In the genomic region with DNA sequence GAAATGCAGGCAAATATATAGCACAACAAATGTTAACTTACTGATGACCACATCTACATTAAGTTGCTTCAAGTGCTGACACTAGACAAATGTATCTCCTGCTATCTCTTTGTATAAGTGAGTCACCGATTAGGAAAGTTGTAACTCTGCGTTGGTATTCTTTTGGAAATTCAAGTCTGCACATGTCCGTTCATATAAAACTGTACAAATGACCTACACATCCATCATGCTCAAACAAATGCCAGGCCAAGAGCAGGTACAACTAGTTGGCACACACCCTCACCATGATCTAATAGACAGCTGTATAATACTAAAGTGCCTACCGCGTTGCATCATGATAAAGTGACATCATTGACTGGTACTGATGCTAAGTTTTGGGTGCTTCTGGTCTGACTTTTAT, we compare ENCODE assay signal across 1 cellular context.
A peak's percentile ranks its signal among the peaks of the same experiment; 100 is the strongest.
TF ChIP-seq lines count a peak whose summit lies in the region.

No MANE protein-coding gene starts in this region.

TF ChIP-seq in HEK293, 187 proteins besides CTCF, POLR2A, EP300 and RAD21 (continued from another document and continues in another):
- TF ChIP-seq, protein P1, sequence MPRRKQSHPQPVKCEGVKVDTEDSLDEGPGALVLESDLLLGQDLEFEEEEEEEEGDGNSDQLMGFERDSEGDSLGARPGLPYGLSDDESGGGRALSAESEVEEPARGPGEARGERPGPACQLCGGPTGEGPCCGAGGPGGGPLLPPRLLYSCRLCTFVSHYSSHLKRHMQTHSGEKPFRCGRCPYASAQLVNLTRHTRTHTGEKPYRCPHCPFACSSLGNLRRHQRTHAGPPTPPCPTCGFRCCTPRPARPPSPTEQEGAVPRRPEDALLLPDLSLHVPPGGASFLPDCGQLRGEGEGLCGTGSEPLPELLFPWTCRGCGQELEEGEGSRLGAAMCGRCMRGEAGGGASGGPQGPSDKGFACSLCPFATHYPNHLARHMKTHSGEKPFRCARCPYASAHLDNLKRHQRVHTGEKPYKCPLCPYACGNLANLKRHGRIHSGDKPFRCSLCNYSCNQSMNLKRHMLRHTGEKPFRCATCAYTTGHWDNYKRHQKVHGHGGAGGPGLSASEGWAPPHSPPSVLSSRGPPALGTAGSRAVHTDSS (tag by site-specific recombination; IDR thresholded peaks at IDR 0.05): no peak
- TF ChIP-seq, protein P2, sequence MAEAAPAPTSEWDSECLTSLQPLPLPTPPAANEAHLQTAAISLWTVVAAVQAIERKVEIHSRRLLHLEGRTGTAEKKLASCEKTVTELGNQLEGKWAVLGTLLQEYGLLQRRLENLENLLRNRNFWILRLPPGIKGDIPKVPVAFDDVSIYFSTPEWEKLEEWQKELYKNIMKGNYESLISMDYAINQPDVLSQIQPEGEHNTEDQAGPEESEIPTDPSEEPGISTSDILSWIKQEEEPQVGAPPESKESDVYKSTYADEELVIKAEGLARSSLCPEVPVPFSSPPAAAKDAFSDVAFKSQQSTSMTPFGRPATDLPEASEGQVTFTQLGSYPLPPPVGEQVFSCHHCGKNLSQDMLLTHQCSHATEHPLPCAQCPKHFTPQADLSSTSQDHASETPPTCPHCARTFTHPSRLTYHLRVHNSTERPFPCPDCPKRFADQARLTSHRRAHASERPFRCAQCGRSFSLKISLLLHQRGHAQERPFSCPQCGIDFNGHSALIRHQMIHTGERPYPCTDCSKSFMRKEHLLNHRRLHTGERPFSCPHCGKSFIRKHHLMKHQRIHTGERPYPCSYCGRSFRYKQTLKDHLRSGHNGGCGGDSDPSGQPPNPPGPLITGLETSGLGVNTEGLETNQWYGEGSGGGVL (tag by site-specific recombination; IDR thresholded peaks at IDR 0.05): 0 out of 2 replicates have a peak, but pooled peaks have one; percentile 33
- TF ChIP-seq HOXC10 (CRISPR knock-in tag; IDR thresholded peaks at IDR 0.05) (no peak), ZNF394 (tag by site-specific recombination; IDR thresholded peaks at IDR 0.05; ENCODE audit: borderline replicate concordance) (peak; percentile 58), ZNF629 (tag by site-specific recombination; IDR thresholded peaks at IDR 0.05) (peak; percentile 92), ZNF768 (tag by site-specific recombination; IDR thresholded peaks at IDR 0.05) (no peak), ZNF830 (tag by site-specific recombination; IDR thresholded peaks at IDR 0.05; ENCODE audit: low read depth) (no peak), ZNF558 (tag by site-specific recombination; IDR thresholded peaks at IDR 0.05) (0 out of 2 replicates have a peak, but pooled peaks have one; percentile 21), ZBTB21 (tag by site-specific recombination; IDR thresholded peaks at IDR 0.05) (peak; percentile 63), ZNF274 (IDR thresholded peaks at IDR 0.05; ENCODE audit: low read length) (no peak), ZNF274 (tag by site-specific recombination; IDR thresholded peaks at IDR 0.05; ENCODE audit: borderline replicate concordance) (no peak), BCL11B (tag by site-specific recombination; IDR thresholded peaks at IDR 0.05; ENCODE audit: low read depth) (no peak), ZNF157 (tag by site-specific recombination; IDR thresholded peaks at IDR 0.05) (no peak), ZBTB7A (tag by site-specific recombination; IDR thresholded peaks at IDR 0.05; ENCODE audit: low read depth) (no peak), ZNF792 (tag by site-specific recombination; IDR thresholded peaks at IDR 0.05) (no peak), ZNF664 (tag by site-specific recombination; IDR thresholded peaks at IDR 0.05) (no peak), ZNF366 (tag by site-specific recombination; conservative IDR thresholded peaks at IDR 0.05) (peak; percentile 91), ZBTB8A (tag by site-specific recombination; IDR thresholded peaks at IDR 0.05) (no peak), ZNF785 (tag by site-specific recombination; IDR thresholded peaks at IDR 0.05) (no peak)
- TF ChIP-seq, protein P3, sequence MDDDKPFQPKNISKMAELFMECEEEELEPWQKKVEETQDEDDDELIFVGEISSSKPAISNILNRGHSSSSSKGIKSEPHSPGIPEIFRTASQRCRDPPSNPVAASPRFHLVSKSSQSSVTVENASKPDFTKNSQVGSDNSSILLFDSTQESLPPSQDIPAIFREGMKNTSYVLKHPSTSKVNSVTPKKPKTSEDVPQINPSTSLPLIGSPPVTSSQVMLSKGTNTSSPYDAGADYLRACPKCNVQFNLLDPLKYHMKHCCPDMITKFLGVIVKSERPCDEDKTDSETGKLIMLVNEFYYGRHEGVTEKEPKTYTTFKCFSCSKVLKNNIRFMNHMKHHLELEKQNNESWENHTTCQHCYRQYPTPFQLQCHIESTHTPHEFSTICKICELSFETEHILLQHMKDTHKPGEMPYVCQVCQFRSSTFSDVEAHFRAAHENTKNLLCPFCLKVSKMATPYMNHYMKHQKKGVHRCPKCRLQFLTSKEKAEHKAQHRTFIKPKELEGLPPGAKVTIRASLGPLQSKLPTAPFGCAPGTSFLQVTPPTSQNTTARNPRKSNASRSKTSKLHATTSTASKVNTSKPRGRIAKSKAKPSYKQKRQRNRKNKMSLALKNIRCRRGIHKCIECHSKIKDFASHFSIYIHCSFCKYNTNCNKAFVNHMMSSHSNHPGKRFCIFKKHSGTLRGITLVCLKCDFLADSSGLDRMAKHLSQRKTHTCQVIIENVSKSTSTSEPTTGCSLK (tag by site-specific recombination; IDR thresholded peaks at IDR 0.05): no peak
- TF ChIP-seq, protein P4, sequence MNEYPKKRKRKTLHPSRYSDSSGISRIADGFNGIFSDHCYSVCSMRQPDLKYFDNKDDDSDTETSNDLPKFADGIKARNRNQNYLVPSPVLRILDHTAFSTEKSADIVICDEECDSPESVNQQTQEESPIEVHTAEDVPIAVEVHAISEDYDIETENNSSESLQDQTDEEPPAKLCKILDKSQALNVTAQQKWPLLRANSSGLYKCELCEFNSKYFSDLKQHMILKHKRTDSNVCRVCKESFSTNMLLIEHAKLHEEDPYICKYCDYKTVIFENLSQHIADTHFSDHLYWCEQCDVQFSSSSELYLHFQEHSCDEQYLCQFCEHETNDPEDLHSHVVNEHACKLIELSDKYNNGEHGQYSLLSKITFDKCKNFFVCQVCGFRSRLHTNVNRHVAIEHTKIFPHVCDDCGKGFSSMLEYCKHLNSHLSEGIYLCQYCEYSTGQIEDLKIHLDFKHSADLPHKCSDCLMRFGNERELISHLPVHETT (tag by site-specific recombination; IDR thresholded peaks at IDR 0.05): peak; percentile 49; the same call in 1 of the 2 replicates
- TF ChIP-seq, protein P5, sequence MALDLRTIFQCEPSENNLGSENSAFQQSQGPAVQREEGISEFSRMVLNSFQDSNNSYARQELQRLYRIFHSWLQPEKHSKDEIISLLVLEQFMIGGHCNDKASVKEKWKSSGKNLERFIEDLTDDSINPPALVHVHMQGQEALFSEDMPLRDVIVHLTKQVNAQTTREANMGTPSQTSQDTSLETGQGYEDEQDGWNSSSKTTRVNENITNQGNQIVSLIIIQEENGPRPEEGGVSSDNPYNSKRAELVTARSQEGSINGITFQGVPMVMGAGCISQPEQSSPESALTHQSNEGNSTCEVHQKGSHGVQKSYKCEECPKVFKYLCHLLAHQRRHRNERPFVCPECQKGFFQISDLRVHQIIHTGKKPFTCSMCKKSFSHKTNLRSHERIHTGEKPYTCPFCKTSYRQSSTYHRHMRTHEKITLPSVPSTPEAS (tag by site-specific recombination; IDR thresholded peaks at IDR 0.05): no peak
- TF ChIP-seq, protein P6, sequence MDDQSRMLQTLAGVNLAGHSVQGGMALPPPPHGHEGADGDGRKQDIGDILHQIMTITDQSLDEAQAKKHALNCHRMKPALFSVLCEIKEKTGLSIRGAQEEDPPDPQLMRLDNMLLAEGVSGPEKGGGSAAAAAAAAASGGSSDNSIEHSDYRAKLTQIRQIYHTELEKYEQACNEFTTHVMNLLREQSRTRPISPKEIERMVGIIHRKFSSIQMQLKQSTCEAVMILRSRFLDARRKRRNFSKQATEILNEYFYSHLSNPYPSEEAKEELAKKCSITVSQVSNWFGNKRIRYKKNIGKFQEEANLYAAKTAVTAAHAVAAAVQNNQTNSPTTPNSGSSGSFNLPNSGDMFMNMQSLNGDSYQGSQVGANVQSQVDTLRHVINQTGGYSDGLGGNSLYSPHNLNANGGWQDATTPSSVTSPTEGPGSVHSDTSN (CRISPR knock-in tag; IDR thresholded peaks at IDR 0.05): no peak
- TF ChIP-seq, protein P7, sequence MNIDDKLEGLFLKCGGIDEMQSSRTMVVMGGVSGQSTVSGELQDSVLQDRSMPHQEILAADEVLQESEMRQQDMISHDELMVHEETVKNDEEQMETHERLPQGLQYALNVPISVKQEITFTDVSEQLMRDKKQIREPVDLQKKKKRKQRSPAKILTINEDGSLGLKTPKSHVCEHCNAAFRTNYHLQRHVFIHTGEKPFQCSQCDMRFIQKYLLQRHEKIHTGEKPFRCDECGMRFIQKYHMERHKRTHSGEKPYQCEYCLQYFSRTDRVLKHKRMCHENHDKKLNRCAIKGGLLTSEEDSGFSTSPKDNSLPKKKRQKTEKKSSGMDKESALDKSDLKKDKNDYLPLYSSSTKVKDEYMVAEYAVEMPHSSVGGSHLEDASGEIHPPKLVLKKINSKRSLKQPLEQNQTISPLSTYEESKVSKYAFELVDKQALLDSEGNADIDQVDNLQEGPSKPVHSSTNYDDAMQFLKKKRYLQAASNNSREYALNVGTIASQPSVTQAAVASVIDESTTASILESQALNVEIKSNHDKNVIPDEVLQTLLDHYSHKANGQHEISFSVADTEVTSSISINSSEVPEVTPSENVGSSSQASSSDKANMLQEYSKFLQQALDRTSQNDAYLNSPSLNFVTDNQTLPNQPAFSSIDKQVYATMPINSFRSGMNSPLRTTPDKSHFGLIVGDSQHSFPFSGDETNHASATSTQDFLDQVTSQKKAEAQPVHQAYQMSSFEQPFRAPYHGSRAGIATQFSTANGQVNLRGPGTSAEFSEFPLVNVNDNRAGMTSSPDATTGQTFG (tag by site-specific recombination; IDR thresholded peaks at IDR 0.05; ENCODE audit: borderline replicate concordance): no peak
- TF ChIP-seq, protein P8, sequence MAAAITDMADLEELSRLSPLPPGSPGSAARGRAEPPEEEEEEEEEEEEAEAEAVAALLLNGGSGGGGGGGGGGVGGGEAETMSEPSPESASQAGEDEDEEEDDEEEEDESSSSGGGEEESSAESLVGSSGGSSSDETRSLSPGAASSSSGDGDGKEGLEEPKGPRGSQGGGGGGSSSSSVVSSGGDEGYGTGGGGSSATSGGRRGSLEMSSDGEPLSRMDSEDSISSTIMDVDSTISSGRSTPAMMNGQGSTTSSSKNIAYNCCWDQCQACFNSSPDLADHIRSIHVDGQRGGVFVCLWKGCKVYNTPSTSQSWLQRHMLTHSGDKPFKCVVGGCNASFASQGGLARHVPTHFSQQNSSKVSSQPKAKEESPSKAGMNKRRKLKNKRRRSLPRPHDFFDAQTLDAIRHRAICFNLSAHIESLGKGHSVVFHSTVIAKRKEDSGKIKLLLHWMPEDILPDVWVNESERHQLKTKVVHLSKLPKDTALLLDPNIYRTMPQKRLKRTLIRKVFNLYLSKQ (tag by site-specific recombination; IDR thresholded peaks at IDR 0.05; ENCODE audit: borderline replicate concordance): no peak
- TF ChIP-seq, protein P9, sequence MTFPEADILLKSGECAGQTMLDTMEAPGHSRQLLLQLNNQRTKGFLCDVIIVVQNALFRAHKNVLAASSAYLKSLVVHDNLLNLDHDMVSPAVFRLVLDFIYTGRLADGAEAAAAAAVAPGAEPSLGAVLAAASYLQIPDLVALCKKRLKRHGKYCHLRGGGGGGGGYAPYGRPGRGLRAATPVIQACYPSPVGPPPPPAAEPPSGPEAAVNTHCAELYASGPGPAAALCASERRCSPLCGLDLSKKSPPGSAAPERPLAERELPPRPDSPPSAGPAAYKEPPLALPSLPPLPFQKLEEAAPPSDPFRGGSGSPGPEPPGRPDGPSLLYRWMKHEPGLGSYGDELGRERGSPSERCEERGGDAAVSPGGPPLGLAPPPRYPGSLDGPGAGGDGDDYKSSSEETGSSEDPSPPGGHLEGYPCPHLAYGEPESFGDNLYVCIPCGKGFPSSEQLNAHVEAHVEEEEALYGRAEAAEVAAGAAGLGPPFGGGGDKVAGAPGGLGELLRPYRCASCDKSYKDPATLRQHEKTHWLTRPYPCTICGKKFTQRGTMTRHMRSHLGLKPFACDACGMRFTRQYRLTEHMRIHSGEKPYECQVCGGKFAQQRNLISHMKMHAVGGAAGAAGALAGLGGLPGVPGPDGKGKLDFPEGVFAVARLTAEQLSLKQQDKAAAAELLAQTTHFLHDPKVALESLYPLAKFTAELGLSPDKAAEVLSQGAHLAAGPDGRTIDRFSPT (tag by site-specific recombination; IDR thresholded peaks at IDR 0.05): peak; percentile 60; the same call in 1 of the 2 replicates
- TF ChIP-seq, protein P10, sequence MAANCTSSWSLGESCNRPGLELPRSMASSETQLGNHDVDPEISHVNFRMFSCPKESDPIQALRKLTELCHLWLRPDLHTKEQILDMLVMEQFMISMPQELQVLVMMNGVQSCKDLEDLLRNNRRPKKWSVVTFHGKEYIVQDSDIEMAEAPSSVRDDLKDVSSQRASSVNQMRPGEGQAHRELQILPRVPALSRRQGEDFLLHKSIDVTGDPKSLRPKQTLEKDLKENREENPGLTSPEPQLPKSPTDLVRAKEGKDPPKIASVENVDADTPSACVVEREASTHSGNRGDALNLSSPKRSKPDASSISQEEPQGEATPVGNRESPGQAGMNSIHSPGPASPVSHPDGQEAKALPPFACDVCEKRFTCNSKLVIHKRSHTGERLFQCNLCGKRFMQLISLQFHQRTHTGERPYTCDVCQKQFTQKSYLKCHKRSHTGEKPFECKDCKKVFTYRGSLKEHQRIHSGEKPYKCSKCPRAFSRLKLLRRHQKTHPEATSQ (tag by site-specific recombination; IDR thresholded peaks at IDR 0.05): no peak
- TF ChIP-seq, protein P11, sequence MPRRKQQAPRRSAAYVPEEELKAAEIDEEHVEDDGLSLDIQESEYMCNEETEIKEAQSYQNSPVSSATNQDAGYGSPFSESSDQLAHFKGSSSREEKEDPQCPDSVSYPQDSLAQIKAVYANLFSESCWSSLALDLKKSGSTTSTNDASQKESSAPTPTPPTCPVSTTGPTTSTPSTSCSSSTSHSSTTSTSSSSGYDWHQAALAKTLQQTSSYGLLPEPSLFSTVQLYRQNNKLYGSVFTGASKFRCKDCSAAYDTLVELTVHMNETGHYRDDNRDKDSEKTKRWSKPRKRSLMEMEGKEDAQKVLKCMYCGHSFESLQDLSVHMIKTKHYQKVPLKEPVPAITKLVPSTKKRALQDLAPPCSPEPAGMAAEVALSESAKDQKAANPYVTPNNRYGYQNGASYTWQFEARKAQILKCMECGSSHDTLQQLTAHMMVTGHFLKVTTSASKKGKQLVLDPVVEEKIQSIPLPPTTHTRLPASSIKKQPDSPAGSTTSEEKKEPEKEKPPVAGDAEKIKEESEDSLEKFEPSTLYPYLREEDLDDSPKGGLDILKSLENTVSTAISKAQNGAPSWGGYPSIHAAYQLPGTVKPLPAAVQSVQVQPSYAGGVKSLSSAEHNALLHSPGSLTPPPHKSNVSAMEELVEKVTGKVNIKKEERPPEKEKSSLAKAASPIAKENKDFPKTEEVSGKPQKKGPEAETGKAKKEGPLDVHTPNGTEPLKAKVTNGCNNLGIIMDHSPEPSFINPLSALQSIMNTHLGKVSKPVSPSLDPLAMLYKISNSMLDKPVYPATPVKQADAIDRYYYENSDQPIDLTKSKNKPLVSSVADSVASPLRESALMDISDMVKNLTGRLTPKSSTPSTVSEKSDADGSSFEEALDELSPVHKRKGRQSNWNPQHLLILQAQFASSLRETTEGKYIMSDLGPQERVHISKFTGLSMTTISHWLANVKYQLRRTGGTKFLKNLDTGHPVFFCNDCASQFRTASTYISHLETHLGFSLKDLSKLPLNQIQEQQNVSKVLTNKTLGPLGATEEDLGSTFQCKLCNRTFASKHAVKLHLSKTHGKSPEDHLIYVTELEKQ (tag by site-specific recombination; IDR thresholded peaks at IDR 0.05; ENCODE audit: borderline replicate concordance): no peak; the same call in 1 of the 2 replicates
- TF ChIP-seq, protein P12, sequence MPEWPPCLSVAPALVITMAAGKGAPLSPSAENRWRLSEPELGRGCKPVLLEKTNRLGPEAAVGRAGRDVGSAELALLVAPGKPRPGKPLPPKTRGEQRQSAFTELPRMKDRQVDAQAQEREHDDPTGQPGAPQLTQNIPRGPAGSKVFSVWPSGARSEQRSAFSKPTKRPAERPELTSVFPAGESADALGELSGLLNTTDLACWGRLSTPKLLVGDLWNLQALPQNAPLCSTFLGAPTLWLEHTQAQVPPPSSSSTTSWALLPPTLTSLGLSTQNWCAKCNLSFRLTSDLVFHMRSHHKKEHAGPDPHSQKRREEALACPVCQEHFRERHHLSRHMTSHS (tag by site-specific recombination; IDR thresholded peaks at IDR 0.05): no peak
